In the genomic region with DNA sequence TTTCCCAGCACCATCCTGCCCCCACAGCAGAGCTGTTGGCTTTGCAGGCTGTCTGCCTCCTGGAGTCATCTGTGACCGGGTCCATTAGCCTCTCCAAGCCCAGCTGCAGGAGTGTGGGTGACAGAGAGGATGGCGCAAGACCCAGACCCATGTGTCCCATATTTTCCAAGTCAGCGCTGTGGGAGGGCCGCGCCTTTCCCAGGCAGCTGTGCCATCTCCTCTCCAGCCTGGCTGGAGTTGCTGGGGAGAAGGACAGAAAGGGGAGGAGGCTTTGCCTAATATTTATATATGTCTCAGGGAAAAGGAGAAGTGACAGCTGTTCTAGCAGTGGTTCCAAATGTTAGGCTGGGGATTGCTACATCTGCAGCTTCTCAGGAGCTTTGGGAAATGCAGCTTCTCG, we compare ENCODE assay signal across 15 cellular contexts. TPM values are rescaled to one million over a fixed set of nuclear protein-coding genes. Genes with fewer than 3 reads are reported as not detected.
A peak's percentile ranks its signal among the peaks of the same experiment; 100 is the strongest.
DNase-seq lines count a peak whose midpoint lies in the region; ATAC-seq and TF ChIP-seq lines count a peak whose summit lies in the region.
"Had no signal": no experiment of that assay in that cellular context is flagged by ENCODE, and none has a peak within 500 bp of the region (broad histone marks: within the 10 kb centered on the region; RNA-seq: fewer than 3 reads in every experiment).

No MANE protein-coding gene starts in this region.

- 20 to 43% (median 34%) methylated on average over 6 of the region's 6 CpGs for WGBS in psoas muscle, 3 donors

- TF ChIP-seq CTCF in psoas muscle (IDR thresholded peaks at IDR 0.05) = no peak

- H3K4me3 ChIP-seq in SJCRH30 (no peak overlapping the region), psoas muscle (no peak overlapping the region)

- ATAC-seq in left ventricle myocardium superior (peak; percentile 92), psoas muscle (peak; percentile 65 to 87 (median 76)), HG02798 (IDR thresholded peaks at IDR 0.05; ENCODE audit: poor library complexity, unreplicated experiment) (no peak)
- ATAC-seq: activated T-helper 17 cell treated with anti-CD3 and anti-CD28 coated beads, Interleukin-2, amount 50 U/mL, for 72 hours; T-helper 17 cell had no signal

- peak; percentile 49 for DNase-seq in CD1c-positive myeloid dendritic cell (ENCODE audit: extremely low spot score)
- DNase-seq in SJCRH30 = peak; percentile 82 to 88
- peak; percentile 81 for DNase-seq in left ventricle myocardium superior
- DNase-seq in psoas muscle = peak; percentile 71 to 89
- DNase-seq in stimulated activated CD4-positive, alpha-beta T cell treated with anti-CD3 and anti-CD28 coated beads, Interleukin-15, amount 100 ng/mL, for 24 hours = no peak
- DNase-seq in NCI-H1417 (lab: John Stamatoyannopoulos, UW) = no peak
- DNase-seq in NOMO-1 treated with DMSO at 0.1 percent for 48 hours (lab: John Stamatoyannopoulos, UW; ENCODE audit: unreplicated experiment) = no peak
- DNase-seq: activated CD4-positive, alpha-beta T cell treated with anti-CD3 and anti-CD28 coated beads, Interleukin-2, amount 10 ng/mL, durations not matched to agents 7 days and 5 days; effector CD4-positive, alpha-beta T cell; NCI-H2171 treated with DMSO at 0.1 percent for 48 hours; T-helper 17 cell had no signal

- H3K4me1 ChIP-seq in SJCRH30 (peaks cover 27% of the 10 kb centered on the region), psoas muscle (no peaks in the 10 kb centered on the region)

- H3K36me3 ChIP-seq in SJCRH30 (peaks cover 62% of the 10 kb centered on the region), psoas muscle (ENCODE audit: insufficient read depth in 1 of 2, low read depth in 1 of 2) (no peaks in the 10 kb centered on the region)

- H3K27me3 ChIP-seq in SJCRH30 (no peaks in the 10 kb centered on the region), psoas muscle (ENCODE audit: insufficient read depth in 3 of 3, low read length in 2 of 3) (peaks cover 0 to 20% (median 3%) of the 10 kb centered on the region in 3 donors)

- H3K9me3 ChIP-seq in SJCRH30 (replicated peaks) (no peaks in the 10 kb centered on the region), psoas muscle (no peaks in the 10 kb centered on the region)

- H3K27ac ChIP-seq in SJCRH30 (peak overlapping the region; percentile 67), psoas muscle (no peak overlapping the region)

- intact Hi-C loops in left ventricle myocardium superior (cut with micrococcal nuclease) = no loop called here
- intact Hi-C loops in psoas muscle (cut with DNase I) = no loop called here

RNA-seq across cellular contexts. Expression of gene DTX4, which starts 15.7 kb away (rescaled TPM):
- total RNA-seq in SJCRH30 (2014; rRNA removed; shearing (Covaris generic)) = 26.3 and 26.7 TPM in 2 replicates
- total RNA-seq in left ventricle myocardium superior (2.6 TPM), psoas muscle (1 to 10 TPM; 1.2 to 2.7 (median 2.3) TPM)
- under 1 TPM; 0.46 to 0.65 (median 0.60) TPM for polyA plus RNA-seq in psoas muscle

RNA-seq across cellular contexts. Expression of gene MPEG1, which starts 25.1 kb away (rescaled TPM):
- not detected in 2 replicates for total RNA-seq in SJCRH30 (2014; rRNA removed; shearing (Covaris generic))
- total RNA-seq in left ventricle myocardium superior (13.6 TPM), psoas muscle (1 to 10 TPM; 3.8 to 6.1 (median 5.0) TPM)
- 1 to 10 TPM in 1 of 3 donors, under 1 TPM in 2; 0.82 to 1.8 (median 0.90) TPM for polyA plus RNA-seq in psoas muscle
- total RNA-seq: activated CD4-positive, alpha-beta T cell treated with anti-CD3 and anti-CD28 coated beads, Interleukin-2, amount 10 ng/mL, durations not matched to agents 7 days and 5 days; osteocyte had no signal
- polyA plus RNA-seq: BJ had no signal

RNA-seq across cellular contexts. Expression of gene FAM111A, which starts 44.9 kb away (rescaled TPM):
- 19.8 and 25.5 TPM in 2 replicates for total RNA-seq in SJCRH30 (2014; rRNA removed; shearing (Covaris generic))
- 8.4 TPM for total RNA-seq in left ventricle myocardium superior
- 1 to 10 TPM; 2.6 to 3.4 (median 3.1) TPM for total RNA-seq in psoas muscle
- polyA plus RNA-seq in psoas muscle = 1 to 10 TPM in 2 of 3 donors, under 1 TPM in 1; 0.91 to 5.2 (median 1.7) TPM

Comparison
In these comparisons a context has a peak if more than half of its experiments do, and no peak if none do; other contexts are left out.
1. DNase-seq: peak in CD1c-positive myeloid dendritic cell (single experiment), SJCRH30 (2 of 2), left ventricle myocardium superior (single experiment) and psoas muscle (2 of 2); none in stimulated activated CD4-positive, alpha-beta T cell treated with anti-CD3 and anti-CD28 coated beads, Interleukin-15, amount 100 ng/mL, for 24 hours (single experiment), NCI-H1417 (0 of 3) and NOMO-1 treated with DMSO at 0.1 percent for 48 hours (single experiment).